1 cellular context compared by ENCODE assay signal in the genomic region with DNA sequence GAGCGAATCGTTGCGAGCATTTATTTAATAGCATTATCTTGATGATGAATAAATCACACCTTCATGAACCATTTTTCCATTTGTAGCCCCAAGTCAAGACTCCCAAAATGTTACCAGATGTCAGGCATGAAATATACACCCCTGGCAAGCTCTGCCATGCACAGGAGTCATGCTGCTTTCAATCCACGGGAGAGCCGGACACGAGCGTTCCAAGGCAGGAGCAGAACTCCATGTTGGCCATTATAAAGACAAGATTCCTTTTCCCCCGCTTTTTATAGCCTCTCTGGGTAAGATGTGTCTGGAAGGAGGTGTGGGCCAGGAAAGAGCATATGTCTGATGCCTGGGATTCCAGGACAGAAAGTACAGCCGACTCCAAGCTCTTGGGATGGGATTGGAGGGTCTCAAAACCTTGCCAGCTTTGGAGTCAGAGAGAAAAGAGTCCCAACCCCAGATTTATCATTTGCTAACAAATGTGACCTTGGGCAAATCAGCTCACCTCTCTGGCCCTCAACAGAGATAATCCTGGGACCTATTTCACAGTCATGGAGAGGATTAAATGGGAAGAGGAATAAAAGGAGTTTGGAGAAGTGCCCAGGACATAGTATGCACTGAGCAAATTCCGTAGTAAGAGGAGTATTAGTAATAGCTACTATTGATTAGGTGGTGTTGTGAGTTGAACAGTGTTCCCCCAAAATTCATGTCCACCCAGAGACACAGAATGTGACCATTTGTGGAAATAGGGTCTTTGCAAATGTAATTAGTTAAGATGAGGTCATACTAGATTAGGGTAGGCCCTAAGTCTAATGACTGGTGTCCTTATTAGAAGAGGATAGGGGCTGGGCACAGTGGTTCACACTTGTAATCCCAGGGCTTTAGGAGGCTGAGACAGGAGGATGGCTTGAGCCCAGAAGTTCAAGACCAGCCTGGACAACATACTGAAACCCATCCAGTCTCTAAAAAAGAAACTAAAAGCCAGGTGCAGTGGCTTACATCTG.
TF ChIP-seq lines count a peak whose summit lies in the region.

No MANE protein-coding gene starts in this region.

TF ChIP-seq in K562, 482 proteins besides CTCF, POLR2A, EP300 and RAD21 (continued from another document and continues in another):
- TF ChIP-seq STAT5A (IDR thresholded peaks at IDR 0.05; ENCODE audit: borderline replicate concordance, low read length) (no peak), ADNP (tag; IDR thresholded peaks at IDR 0.05) (no peak), GTF2E2 (tag; IDR thresholded peaks at IDR 0.05) (no peak), ZNF282 (CRISPR knock-in tag; IDR thresholded peaks at IDR 0.05) (no peak), EWSR1 (IDR thresholded peaks at IDR 0.05; ENCODE audit: borderline replicate concordance, low read depth, partially characterized antibody) (peak; percentile 36), ZNF695 (CRISPR knock-in tag; IDR thresholded peaks at IDR 0.05) (no peak), GTF2A2 (tag; IDR thresholded peaks at IDR 0.05) (no peak), CEBPG (CRISPR knock-in tag; IDR thresholded peaks at IDR 0.05) (no peak), CEBPG (tag; conservative IDR thresholded peaks at IDR 0.05 in 1 of 2, IDR thresholded peaks at IDR 0.05 in 1 of 2) (no peak), ETV5 (CRISPR knock-in tag; IDR thresholded peaks at IDR 0.05; ENCODE audit: low read depth) (no peak), SIX5 (IDR thresholded peaks at IDR 0.05; ENCODE audit: borderline replicate concordance in 1 of 2, insufficient read depth in 1 of 2, low read depth in 1 of 2, low read length in 2 of 2) (no peak), ESRRA (IDR thresholded peaks at IDR 0.05; ENCODE audit: borderline replicate concordance, low read depth) (no peak), SREBF1 (IDR thresholded peaks at IDR 0.05; ENCODE audit: borderline replicate concordance, low read depth, low read length) (no peak)
- TF ChIP-seq, protein P1, sequence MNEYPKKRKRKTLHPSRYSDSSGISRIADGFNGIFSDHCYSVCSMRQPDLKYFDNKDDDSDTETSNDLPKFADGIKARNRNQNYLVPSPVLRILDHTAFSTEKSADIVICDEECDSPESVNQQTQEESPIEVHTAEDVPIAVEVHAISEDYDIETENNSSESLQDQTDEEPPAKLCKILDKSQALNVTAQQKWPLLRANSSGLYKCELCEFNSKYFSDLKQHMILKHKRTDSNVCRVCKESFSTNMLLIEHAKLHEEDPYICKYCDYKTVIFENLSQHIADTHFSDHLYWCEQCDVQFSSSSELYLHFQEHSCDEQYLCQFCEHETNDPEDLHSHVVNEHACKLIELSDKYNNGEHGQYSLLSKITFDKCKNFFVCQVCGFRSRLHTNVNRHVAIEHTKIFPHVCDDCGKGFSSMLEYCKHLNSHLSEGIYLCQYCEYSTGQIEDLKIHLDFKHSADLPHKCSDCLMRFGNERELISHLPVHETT (CRISPR knock-in tag; conservative IDR thresholded peaks at IDR 0.05 in 1 of 2, IDR thresholded peaks at IDR 0.05 in 1 of 2): 0 out of 4 replicates have a peak, but pooled peaks of 1 of the 2 experiments have one; percentile 34
- TF ChIP-seq, protein P2, sequence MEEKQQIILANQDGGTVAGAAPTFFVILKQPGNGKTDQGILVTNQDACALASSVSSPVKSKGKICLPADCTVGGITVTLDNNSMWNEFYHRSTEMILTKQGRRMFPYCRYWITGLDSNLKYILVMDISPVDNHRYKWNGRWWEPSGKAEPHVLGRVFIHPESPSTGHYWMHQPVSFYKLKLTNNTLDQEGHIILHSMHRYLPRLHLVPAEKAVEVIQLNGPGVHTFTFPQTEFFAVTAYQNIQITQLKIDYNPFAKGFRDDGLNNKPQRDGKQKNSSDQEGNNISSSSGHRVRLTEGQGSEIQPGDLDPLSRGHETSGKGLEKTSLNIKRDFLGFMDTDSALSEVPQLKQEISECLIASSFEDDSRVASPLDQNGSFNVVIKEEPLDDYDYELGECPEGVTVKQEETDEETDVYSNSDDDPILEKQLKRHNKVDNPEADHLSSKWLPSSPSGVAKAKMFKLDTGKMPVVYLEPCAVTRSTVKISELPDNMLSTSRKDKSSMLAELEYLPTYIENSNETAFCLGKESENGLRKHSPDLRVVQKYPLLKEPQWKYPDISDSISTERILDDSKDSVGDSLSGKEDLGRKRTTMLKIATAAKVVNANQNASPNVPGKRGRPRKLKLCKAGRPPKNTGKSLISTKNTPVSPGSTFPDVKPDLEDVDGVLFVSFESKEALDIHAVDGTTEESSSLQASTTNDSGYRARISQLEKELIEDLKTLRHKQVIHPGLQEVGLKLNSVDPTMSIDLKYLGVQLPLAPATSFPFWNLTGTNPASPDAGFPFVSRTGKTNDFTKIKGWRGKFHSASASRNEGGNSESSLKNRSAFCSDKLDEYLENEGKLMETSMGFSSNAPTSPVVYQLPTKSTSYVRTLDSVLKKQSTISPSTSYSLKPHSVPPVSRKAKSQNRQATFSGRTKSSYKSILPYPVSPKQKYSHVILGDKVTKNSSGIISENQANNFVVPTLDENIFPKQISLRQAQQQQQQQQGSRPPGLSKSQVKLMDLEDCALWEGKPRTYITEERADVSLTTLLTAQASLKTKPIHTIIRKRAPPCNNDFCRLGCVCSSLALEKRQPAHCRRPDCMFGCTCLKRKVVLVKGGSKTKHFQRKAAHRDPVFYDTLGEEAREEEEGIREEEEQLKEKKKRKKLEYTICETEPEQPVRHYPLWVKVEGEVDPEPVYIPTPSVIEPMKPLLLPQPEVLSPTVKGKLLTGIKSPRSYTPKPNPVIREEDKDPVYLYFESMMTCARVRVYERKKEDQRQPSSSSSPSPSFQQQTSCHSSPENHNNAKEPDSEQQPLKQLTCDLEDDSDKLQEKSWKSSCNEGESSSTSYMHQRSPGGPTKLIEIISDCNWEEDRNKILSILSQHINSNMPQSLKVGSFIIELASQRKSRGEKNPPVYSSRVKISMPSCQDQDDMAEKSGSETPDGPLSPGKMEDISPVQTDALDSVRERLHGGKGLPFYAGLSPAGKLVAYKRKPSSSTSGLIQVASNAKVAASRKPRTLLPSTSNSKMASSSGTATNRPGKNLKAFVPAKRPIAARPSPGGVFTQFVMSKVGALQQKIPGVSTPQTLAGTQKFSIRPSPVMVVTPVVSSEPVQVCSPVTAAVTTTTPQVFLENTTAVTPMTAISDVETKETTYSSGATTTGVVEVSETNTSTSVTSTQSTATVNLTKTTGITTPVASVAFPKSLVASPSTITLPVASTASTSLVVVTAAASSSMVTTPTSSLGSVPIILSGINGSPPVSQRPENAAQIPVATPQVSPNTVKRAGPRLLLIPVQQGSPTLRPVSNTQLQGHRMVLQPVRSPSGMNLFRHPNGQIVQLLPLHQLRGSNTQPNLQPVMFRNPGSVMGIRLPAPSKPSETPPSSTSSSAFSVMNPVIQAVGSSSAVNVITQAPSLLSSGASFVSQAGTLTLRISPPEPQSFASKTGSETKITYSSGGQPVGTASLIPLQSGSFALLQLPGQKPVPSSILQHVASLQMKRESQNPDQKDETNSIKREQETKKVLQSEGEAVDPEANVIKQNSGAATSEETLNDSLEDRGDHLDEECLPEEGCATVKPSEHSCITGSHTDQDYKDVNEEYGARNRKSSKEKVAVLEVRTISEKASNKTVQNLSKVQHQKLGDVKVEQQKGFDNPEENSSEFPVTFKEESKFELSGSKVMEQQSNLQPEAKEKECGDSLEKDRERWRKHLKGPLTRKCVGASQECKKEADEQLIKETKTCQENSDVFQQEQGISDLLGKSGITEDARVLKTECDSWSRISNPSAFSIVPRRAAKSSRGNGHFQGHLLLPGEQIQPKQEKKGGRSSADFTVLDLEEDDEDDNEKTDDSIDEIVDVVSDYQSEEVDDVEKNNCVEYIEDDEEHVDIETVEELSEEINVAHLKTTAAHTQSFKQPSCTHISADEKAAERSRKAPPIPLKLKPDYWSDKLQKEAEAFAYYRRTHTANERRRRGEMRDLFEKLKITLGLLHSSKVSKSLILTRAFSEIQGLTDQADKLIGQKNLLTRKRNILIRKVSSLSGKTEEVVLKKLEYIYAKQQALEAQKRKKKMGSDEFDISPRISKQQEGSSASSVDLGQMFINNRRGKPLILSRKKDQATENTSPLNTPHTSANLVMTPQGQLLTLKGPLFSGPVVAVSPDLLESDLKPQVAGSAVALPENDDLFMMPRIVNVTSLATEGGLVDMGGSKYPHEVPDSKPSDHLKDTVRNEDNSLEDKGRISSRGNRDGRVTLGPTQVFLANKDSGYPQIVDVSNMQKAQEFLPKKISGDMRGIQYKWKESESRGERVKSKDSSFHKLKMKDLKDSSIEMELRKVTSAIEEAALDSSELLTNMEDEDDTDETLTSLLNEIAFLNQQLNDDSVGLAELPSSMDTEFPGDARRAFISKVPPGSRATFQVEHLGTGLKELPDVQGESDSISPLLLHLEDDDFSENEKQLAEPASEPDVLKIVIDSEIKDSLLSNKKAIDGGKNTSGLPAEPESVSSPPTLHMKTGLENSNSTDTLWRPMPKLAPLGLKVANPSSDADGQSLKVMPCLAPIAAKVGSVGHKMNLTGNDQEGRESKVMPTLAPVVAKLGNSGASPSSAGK (IDR thresholded peaks at IDR 0.05): no peak
- TF ChIP-seq, protein P3, sequence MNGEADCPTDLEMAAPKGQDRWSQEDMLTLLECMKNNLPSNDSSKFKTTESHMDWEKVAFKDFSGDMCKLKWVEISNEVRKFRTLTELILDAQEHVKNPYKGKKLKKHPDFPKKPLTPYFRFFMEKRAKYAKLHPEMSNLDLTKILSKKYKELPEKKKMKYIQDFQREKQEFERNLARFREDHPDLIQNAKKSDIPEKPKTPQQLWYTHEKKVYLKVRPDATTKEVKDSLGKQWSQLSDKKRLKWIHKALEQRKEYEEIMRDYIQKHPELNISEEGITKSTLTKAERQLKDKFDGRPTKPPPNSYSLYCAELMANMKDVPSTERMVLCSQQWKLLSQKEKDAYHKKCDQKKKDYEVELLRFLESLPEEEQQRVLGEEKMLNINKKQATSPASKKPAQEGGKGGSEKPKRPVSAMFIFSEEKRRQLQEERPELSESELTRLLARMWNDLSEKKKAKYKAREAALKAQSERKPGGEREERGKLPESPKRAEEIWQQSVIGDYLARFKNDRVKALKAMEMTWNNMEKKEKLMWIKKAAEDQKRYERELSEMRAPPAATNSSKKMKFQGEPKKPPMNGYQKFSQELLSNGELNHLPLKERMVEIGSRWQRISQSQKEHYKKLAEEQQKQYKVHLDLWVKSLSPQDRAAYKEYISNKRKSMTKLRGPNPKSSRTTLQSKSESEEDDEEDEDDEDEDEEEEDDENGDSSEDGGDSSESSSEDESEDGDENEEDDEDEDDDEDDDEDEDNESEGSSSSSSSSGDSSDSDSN (IDR thresholded peaks at IDR 0.05; ENCODE audit: borderline replicate concordance in 1 of 2, low read depth in 2 of 2, low read length in 2 of 2): no peak
- TF ChIP-seq, protein P4, sequence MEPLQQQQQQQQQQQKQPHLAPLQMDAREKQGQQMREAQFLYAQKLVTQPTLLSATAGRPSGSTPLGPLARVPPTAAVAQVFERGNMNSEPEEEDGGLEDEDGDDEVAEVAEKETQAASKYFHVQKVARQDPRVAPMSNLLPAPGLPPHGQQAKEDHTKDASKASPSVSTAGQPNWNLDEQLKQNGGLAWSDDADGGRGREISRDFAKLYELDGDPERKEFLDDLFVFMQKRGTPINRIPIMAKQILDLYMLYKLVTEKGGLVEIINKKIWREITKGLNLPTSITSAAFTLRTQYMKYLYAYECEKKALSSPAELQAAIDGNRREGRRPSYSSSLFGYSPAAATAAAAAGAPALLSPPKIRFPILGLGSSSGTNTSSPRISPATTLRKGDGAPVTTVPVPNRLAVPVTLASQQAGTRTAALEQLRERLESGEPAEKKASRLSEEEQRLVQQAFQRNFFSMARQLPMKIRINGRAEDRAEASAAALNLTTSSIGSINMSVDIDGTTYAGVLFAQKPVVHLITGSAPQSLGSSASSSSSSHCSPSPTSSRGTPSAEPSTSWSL (CRISPR knock-in tag; IDR thresholded peaks at IDR 0.05; ENCODE audit: borderline replicate concordance): no peak
- TF ChIP-seq, protein P5, sequence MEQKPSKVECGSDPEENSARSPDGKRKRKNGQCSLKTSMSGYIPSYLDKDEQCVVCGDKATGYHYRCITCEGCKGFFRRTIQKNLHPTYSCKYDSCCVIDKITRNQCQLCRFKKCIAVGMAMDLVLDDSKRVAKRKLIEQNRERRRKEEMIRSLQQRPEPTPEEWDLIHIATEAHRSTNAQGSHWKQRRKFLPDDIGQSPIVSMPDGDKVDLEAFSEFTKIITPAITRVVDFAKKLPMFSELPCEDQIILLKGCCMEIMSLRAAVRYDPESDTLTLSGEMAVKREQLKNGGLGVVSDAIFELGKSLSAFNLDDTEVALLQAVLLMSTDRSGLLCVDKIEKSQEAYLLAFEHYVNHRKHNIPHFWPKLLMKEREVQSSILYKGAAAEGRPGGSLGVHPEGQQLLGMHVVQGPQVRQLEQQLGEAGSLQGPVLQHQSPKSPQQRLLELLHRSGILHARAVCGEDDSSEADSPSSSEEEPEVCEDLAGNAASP (IDR thresholded peaks at IDR 0.05): no peak
- TF ChIP-seq, protein P6, sequence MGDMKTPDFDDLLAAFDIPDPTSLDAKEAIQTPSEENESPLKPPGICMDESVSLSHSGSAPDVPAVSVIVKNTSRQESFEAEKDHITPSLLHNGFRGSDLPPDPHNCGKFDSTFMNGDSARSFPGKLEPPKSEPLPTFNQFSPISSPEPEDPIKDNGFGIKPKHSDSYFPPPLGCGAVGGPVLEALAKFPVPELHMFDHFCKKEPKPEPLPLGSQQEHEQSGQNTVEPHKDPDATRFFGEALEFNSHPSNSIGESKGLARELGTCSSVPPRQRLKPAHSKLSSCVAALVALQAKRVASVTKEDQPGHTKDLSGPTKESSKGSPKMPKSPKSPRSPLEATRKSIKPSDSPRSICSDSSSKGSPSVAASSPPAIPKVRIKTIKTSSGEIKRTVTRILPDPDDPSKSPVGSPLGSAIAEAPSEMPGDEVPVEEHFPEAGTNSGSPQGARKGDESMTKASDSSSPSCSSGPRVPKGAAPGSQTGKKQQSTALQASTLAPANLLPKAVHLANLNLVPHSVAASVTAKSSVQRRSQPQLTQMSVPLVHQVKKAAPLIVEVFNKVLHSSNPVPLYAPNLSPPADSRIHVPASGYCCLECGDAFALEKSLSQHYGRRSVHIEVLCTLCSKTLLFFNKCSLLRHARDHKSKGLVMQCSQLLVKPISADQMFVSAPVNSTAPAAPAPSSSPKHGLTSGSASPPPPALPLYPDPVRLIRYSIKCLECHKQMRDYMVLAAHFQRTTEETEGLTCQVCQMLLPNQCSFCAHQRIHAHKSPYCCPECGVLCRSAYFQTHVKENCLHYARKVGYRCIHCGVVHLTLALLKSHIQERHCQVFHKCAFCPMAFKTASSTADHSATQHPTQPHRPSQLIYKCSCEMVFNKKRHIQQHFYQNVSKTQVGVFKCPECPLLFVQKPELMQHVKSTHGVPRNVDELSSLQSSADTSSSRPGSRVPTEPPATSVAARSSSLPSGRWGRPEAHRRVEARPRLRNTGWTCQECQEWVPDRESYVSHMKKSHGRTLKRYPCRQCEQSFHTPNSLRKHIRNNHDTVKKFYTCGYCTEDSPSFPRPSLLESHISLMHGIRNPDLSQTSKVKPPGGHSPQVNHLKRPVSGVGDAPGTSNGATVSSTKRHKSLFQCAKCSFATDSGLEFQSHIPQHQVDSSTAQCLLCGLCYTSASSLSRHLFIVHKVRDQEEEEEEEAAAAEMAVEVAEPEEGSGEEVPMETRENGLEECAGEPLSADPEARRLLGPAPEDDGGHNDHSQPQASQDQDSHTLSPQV (IDR thresholded peaks at IDR 0.05): peak; percentile 8; the same call in 1 of the 2 replicates
- TF ChIP-seq, protein P7, sequence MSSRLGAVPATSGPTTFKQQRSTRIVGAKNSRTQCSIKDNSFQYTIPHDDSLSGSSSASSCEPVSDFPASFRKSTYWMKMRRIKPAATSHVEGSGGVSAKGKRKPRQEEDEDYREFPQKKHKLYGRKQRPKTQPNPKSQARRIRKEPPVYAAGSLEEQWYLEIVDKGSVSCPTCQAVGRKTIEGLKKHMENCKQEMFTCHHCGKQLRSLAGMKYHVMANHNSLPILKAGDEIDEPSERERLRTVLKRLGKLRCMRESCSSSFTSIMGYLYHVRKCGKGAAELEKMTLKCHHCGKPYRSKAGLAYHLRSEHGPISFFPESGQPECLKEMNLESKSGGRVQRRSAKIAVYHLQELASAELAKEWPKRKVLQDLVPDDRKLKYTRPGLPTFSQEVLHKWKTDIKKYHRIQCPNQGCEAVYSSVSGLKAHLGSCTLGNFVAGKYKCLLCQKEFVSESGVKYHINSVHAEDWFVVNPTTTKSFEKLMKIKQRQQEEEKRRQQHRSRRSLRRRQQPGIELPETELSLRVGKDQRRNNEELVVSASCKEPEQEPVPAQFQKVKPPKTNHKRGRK (tag; IDR thresholded peaks at IDR 0.05): no peak
